In the genomic region with DNA sequence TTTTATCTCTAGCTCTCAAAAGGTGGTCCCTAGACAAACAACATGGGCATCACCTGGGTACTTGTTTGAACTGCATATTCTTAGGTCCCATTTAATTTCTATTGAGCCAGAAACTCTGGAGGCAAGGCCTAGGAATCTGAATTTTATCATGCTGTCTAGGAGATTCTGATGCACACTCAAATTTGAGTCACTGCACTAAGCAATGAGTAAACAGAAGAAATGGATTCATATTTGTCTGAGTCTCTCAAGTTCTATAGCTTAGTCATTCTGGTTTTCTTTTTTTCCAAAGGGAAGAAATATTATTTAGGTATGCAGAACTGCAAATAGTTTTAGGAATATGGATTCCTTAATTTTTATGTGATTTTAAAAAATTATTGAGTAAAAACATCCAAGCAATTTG, we compare ENCODE assay signal across 29 cellular contexts.
DNase-seq lines count a peak whose midpoint lies in the region; ATAC-seq, FAIRE-seq and TF ChIP-seq lines count a peak whose summit lies in the region.
"Had no signal": no experiment of that assay in that cellular context is flagged by ENCODE, and none has a peak within 500 bp of the region (broad histone marks: within the 10 kb centered on the region; RNA-seq: fewer than 3 reads in every experiment).

No MANE protein-coding gene starts in this region.

- H3K4me3 ChIP-seq in GM23248 = no peak overlapping the region
- H3K4me3 ChIP-seq in fibroblast of lung (replicated peaks in 1 of 4; ENCODE audit: control extremely low read depth in 1 of 4, insufficient read depth in 1 of 4, low read depth in 3 of 4, low read length in 4 of 4) = no peak overlapping the region
- no peak overlapping the region for H3K4me3 ChIP-seq in H7 (ENCODE audit: insufficient read depth, low read depth, low read length)
- H3K4me3 ChIP-seq: GM12878, heart right ventricle, PC-9, prostate gland, transverse colon had no signal

- H3K9me2 ChIP-seq in GM23248 (ENCODE audit: insufficient read depth) = no peaks in the 10 kb centered on the region; the same call in 1 of the 2 replicates

- H3K9ac ChIP-seq in GM23248 (no peak overlapping the region), fibroblast of lung (ENCODE audit: insufficient read depth, low read length) (no peak overlapping the region)
- H3K9ac ChIP-seq: KMS-11 had no signal

- peaks cover 8% of the 10 kb centered on the region; the same call in 1 of the 2 replicates for H3F3A ChIP-seq in GM23248 (ENCODE audit: insufficient read depth)

- no peak for TF ChIP-seq CTCF in fibroblast of lung (conservative IDR thresholded peaks at IDR 0.05 in 1 of 2, IDR thresholded peaks at IDR 0.05 in 1 of 2; ENCODE audit: low read depth in 1 of 2, low read length in 2 of 2)

- no peaks in the 10 kb centered on the region for H3K79me2 ChIP-seq in GM23248 (ENCODE audit: insufficient read depth)
- no peaks in the 10 kb centered on the region for H3K79me2 ChIP-seq in fibroblast of lung (ENCODE audit: control insufficient read depth, insufficient read depth, low read length)

- peak; percentile 64 for DNase-seq in GM23248
- DNase-seq in RCC 7860 (ENCODE audit: low spot score) = no peak
- DNase-seq in fibroblast of lung (ENCODE audit: low read depth in 2 of 2) = peak; percentile 14 to 39
- no peak for DNase-seq in H7
- no peak for DNase-seq in DMS79 treated with DMSO at 0.1 percent for 48 hours (lab: John Stamatoyannopoulos, UW)
- DNase-seq in Right ventricle myocardium superior = no peak
- no peak for DNase-seq in NCI-H1694 (lab: John Stamatoyannopoulos, UW)
- DNase-seq: activated CD4-positive, alpha-beta T cell treated with anti-CD3 and anti-CD28 coated beads for 48 hours; activated CD8-positive, alpha-beta memory T cell treated with anti-CD3 and anti-CD28 coated beads for 24 hours; amygdala; brain microvascular endothelial cell; Calu3; heart right ventricle; midbrain; naive B cell; NCI-H2081 treated with DMSO at 0.1 percent for 48 hours; NCI-H2227 treated with DMSO at 0.1 percent for 48 hours; NCI-H526 treated with DMSO at 0.1 percent for 48 hours; PC-9; stimulated activated CD4-positive, alpha-beta T cell treated with anti-CD3 and anti-CD28 coated beads, Interleukin-4, amount 100 ng/mL, for 24 hours; T1000; transverse colon had no signal

- H3K36me3 ChIP-seq in GM23248 (ENCODE audit: low read depth) (peaks cover 5% of the 10 kb centered on the region; the same call in 1 of the 2 replicates), fibroblast of lung (ENCODE audit: control insufficient read depth, insufficient read depth, low read length) (peaks cover 1% of the 10 kb centered on the region), H7 (replicated peaks; ENCODE audit: control insufficient read depth, insufficient read depth, low read length) (peaks cover 1% of the 10 kb centered on the region; the same call in 1 of the 2 replicates)
- H3K36me3 ChIP-seq: brain microvascular endothelial cell, heart right ventricle, neutrophil, prostate gland, transverse colon had no signal

- H3K4me2 ChIP-seq in GM23248 (ENCODE audit: unreplicated experiment) (no peak overlapping the region), fibroblast of lung (ENCODE audit: extremely low read depth, insufficient read depth, low read length) (no peak overlapping the region)
- H3K4me2 ChIP-seq: KMS-11, PC-9 had no signal

- no peak for ATAC-seq in Right ventricle myocardium superior (ENCODE audit: poor library complexity)
- ATAC-seq: GM12878, heart right ventricle, sciatic nerve had no signal

- H2AFZ ChIP-seq in GM23248 = no peak overlapping the region
- H2AFZ ChIP-seq in fibroblast of lung (ENCODE audit: low read length) = no peak overlapping the region
- H2AFZ ChIP-seq: PC-9 had no signal

- H3K27me3 ChIP-seq in GM23248 (replicated peaks; ENCODE audit: insufficient read depth) (no peaks in the 10 kb centered on the region), fibroblast of lung (ENCODE audit: control insufficient read depth, insufficient read depth, low read length) (no peaks in the 10 kb centered on the region), H7 (ENCODE audit: control insufficient read depth, insufficient read depth, low read length) (no peaks in the 10 kb centered on the region)
- H3K27me3 ChIP-seq: brain microvascular endothelial cell, heart right ventricle, neutrophil, transverse colon had no signal

- in situ Hi-C loops in GM23248 (cut with MboI) = no loop called here

- no peaks in the 10 kb centered on the region for H4K20me1 ChIP-seq in GM23248 (ENCODE audit: insufficient read depth)
- no peaks in the 10 kb centered on the region for H4K20me1 ChIP-seq in fibroblast of lung (ENCODE audit: control insufficient read depth, extremely low read depth, insufficient read depth, low read length)

- H3K9me3 ChIP-seq in GM23248 (ENCODE audit: low read depth) = no peaks in the 10 kb centered on the region
- H3K9me3 ChIP-seq in fibroblast of lung (ENCODE audit: control insufficient read depth, insufficient read depth, low read depth, low read length) = no peaks in the 10 kb centered on the region
- H3K9me3 ChIP-seq: heart right ventricle, neutrophil, prostate gland, transverse colon had no signal

- peaks cover 10% of the 10 kb centered on the region for H3K4me1 ChIP-seq in GM23248 (ENCODE audit: insufficient read depth)
- H3K4me1 ChIP-seq in fibroblast of lung (ENCODE audit: control insufficient read depth, extremely low read depth, insufficient read depth, low read length) = no peaks in the 10 kb centered on the region
- H3K4me1 ChIP-seq: heart right ventricle, prostate gland had no signal

- intact Hi-C loops in Right ventricle myocardium superior (cut with DNase I) = no loop called here

- peak; percentile 8 for FAIRE-seq in RCC 7860 (lab: Jason Lieb, UNC)
- FAIRE-seq: GM12878 had no signal

- H3K27ac ChIP-seq in GM23248 = peak overlapping the region; percentile 2; the same call in 1 of the 2 replicates
- H3K27ac ChIP-seq in fibroblast of lung (ENCODE audit: insufficient read depth, low read length) = no peak overlapping the region
- H3K27ac ChIP-seq: brain microvascular endothelial cell, heart right ventricle, HL-60, KMS-11, neutrophil, PC-9, prostate gland, transverse colon, VCaP had no signal

Comparison
In these comparisons a context has a peak if more than half of its experiments do, and no peak if none do; other contexts are left out.
1. DNase-seq: peak in GM23248 (single experiment) and fibroblast of lung (2 of 2); none in RCC 7860 (single experiment), H7 (single experiment), DMS79 treated with DMSO at 0.1 percent for 48 hours (single experiment), Right ventricle myocardium superior (single experiment) and NCI-H1694 (single experiment).